ENCODE assay signal across 8 cellular contexts in genomic region chr15:98647774-98648653, GRCh38. TPM values are rescaled to one million over a fixed set of nuclear protein-coding genes. Genes with fewer than 3 reads are reported as not detected.
DNase-seq lines count a peak whose midpoint lies in the region; ATAC-seq and TF ChIP-seq lines count a peak whose summit lies in the region.

Gene IGF1R (plus strand): TSS chr15:98648539. CDS start chr15:98649582, 1,043 bp downstream.

- no peak for TF ChIP-seq EP300 in gastroesophageal sphincter (IDR thresholded peaks at IDR 0.05)

- H3K4me3 ChIP-seq in DND-41 (ENCODE audit: low read depth in 1 of 2, low read length in 2 of 2) (peak within 1 kb of the TSS; percentile 53 to 74; a peak in 3 of 4 replicates), LNCaP clone FGC (ENCODE audit: low read depth, low read length) (peak within 1 kb of the TSS; percentile 74), gastroesophageal sphincter (peak within 1 kb of the TSS; percentile 58 to 67), neutrophil (ENCODE audit: low read depth in 1 of 2, low read length in 1 of 2) (peak within 1 kb of the TSS; percentile 94 to 95)

- in situ Hi-C loops in SK-MEL-5 (cut with HindIII; ENCODE audit: low pct_unique_long_range_greater_than_20kb, low sequenced_read_pairs): no loop called here

- peak within 1 kb of the TSS; percentile 97 for H3K4me2 ChIP-seq in DND-41 (ENCODE audit: insufficient read depth, low read length)

- TF ChIP-seq CTCF in DND-41 (IDR thresholded peaks at IDR 0.05; ENCODE audit: borderline replicate concordance, extremely low read depth, low read length, poor library complexity, severe bottlenecking) (no peak), LNCaP clone FGC (IDR thresholded peaks at IDR 0.05; ENCODE audit: control insufficient read depth, extremely low read depth, insufficient read depth) (no peak), gastroesophageal sphincter (IDR thresholded peaks at IDR 0.05) (peak in 1 of 4 experiments; percentile 37), neutrophil (IDR thresholded peaks at IDR 0.05) (peak; percentile 2), subcutaneous adipose tissue (IDR thresholded peaks at IDR 0.05; ENCODE audit: low read depth) (no peak)

- H3K36me3 ChIP-seq in DND-41 (ENCODE audit: insufficient read depth, low read length) (no peaks in the 10 kb centered on the region), gastroesophageal sphincter (no peaks in the 10 kb centered on the region), neutrophil (no peaks in the 10 kb centered on the region)

- H4K20me1 ChIP-seq in DND-41 (ENCODE audit: insufficient read depth, low read length): peaks cover 35% of the 10 kb centered on the region

- H3K27ac ChIP-seq in DND-41 (ENCODE audit: low read length) (peak within 1 kb of the TSS; percentile 77), gastroesophageal sphincter (peak within 1 kb of the TSS; percentile 72 to 98 (median 94)), neutrophil (peak within 1 kb of the TSS; percentile 94)

- DNase-seq in DND-41 (peak; percentile 86), GOT3 (lab: John Stamatoyannopoulos, UW) (peak; percentile 64), LNCaP clone FGC (ENCODE audit: low read depth) (no peak), SK-MEL-5 (ENCODE audit: low read depth, low spot score) (peak; percentile 87)
- DNase-seq in activated naive CD4-positive, alpha-beta T cell treated with Interleukin-2 at 50 U/mL for 16 hours: peak; percentile 82

- H3K4me1 ChIP-seq in DND-41 (ENCODE audit: insufficient read depth, low read length): peaks cover 43% of the 10 kb centered on the region
- peaks cover 0 to 32% (median 0%) of the 10 kb centered on the region in 3 donors for H3K4me1 ChIP-seq in gastroesophageal sphincter
- H3K4me1 ChIP-seq in neutrophil (ENCODE audit: control insufficient read depth in 1 of 2, insufficient read depth in 1 of 2, low read depth in 1 of 2, low read length in 1 of 2): peaks cover 30 to 39% of the 10 kb centered on the region in 2 experiments

- peaks cover 59% of the 10 kb centered on the region for H3K27me3 ChIP-seq in DND-41 (ENCODE audit: insufficient read depth, low read length, poor library complexity)
- peaks cover 21% of the 10 kb centered on the region for H3K27me3 ChIP-seq in gastroesophageal sphincter
- H3K27me3 ChIP-seq in neutrophil: peaks cover 47% of the 10 kb centered on the region

- ATAC-seq in DND-41 (ENCODE audit: insufficient read depth, low read depth) (peak; percentile 48), gastroesophageal sphincter (peak; percentile 85)

- WGBS in gastroesophageal sphincter (ENCODE audit: low coverage in 1 of 2), 2 donors: 0% methylated on average over 11 to 14 of the region's 106 CpGs

- TF ChIP-seq POLR2A in gastroesophageal sphincter (IDR thresholded peaks at IDR 0.05): peak in 1 of 2 donors; percentile 37

- H3K9ac ChIP-seq in DND-41 (ENCODE audit: low read depth, low read length): peak within 1 kb of the TSS; percentile 90

- H2AFZ ChIP-seq in DND-41 (ENCODE audit: low read depth, low read length): peak within 1 kb of the TSS; percentile 95

- no peaks in the 10 kb centered on the region for H3K9me3 ChIP-seq in DND-41 (ENCODE audit: insufficient read depth, low read length, severe bottlenecking)
- H3K9me3 ChIP-seq in gastroesophageal sphincter: no peaks in the 10 kb centered on the region
- no peaks in the 10 kb centered on the region for H3K9me3 ChIP-seq in neutrophil

- H3K79me2 ChIP-seq in DND-41 (ENCODE audit: insufficient read depth, low read length): peaks cover 38% of the 10 kb centered on the region

RNA-seq across cellular contexts. Expression of gene IGF1R, which starts in this region (rescaled TPM):
- total RNA-seq in SK-MEL-5 (2014; rRNA removed; shearing (Covaris generic)): 20.2 and 31.5 TPM in 2 replicates
- 47.2 and 63.4 TPM in 2 replicates for polyA plus RNA-seq in SK-MEL-5 (2015; cell fraction: cytosol; rRNA removed)
- 55.3 and 109 TPM in 2 replicates for polyA plus RNA-seq in SK-MEL-5 (2015; cell fraction: nucleus; rRNA removed)
- total RNA-seq in gastroesophageal sphincter (10 to 100 TPM; 31.6 to 87.8 (median 60.0) TPM), subcutaneous adipose tissue (10 to 100 TPM; 27.4 to 53.7 (median 49.7) TPM)
